Comparison of ENCODE assay signal across 8 cellular contexts in the genomic region with DNA sequence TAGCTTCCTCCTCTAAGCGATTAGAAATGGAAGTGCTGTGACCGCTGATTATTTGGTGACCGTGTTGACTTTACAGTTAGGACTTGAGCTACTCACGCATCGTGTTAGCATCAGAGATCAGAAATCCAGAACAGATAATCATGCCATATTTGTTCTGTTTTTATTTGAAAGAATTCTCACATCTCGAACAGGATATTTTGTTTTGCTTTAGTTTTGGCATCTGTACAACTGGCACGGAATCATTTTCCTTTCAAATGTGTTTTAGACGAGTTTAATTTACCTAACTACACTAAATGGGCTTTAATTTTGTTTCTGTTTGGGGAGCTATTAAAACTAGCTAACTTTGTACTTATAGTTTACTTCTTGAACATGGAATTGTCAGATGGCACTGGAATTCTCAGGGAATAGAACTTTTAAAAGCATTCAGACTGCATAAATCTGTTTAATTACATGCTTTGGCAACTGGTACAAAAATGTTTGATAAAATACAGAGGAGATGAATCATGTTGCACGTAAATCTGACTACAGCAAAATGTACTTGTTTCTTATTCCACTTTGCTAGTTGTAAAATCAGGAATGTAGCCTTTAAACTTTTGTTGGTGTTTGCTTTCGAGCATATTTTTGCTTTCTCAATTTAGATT. TPM values are rescaled to one million over a fixed set of nuclear protein-coding genes. Genes with fewer than 3 reads are reported as not detected.
DNase-seq lines count a peak whose midpoint lies in the region; ATAC-seq and TF ChIP-seq lines count a peak whose summit lies in the region.

No MANE protein-coding gene starts in this region.

- peaks cover 10 to 12% of the 10 kb centered on the region in 2 donors for H3K27me3 Mint-ChIP-seq in CD4-positive, alpha-beta memory T cell

- H3K9me3 ChIP-seq in CD4-positive, alpha-beta memory T cell (ENCODE audit: control insufficient read depth in 1 of 2, low read length in 2 of 2) = no peaks in the 10 kb centered on the region
- H3K9me3 ChIP-seq in KOPT-K1 (ENCODE audit: insufficient read depth, low read length, poor library complexity, severe bottlenecking) = no peaks in the 10 kb centered on the region
- no peaks in the 10 kb centered on the region for H3K9me3 ChIP-seq in mesodermal cell (ENCODE audit: control insufficient read depth, low read length)

- no peak for ATAC-seq in HG03025 (IDR thresholded peaks at IDR 0.05; ENCODE audit: low FRiP score, unreplicated experiment)
- no peak for ATAC-seq in GM19467 (IDR thresholded peaks at IDR 0.05; ENCODE audit: unreplicated experiment)

- H3K4me3 ChIP-seq in CD4-positive, alpha-beta memory T cell (ENCODE audit: low read length in 2 of 2) = peak overlapping the region; percentile 70 to 86
- H3K4me3 ChIP-seq in cardiac fibroblast (replicated peaks in 1 of 2; ENCODE audit: low read depth in 2 of 2, low read length in 2 of 2) (peak overlapping the region; percentile 82 to 85), mesodermal cell (ENCODE audit: extremely low read depth, insufficient read depth, low read length, poor library complexity, severe bottlenecking) (peak overlapping the region; percentile 86)

- CTCF ChIA-PET in CD4-positive, alpha-beta memory T cell (lab: Charles Lee; ENCODE audit: partially characterized antibody) = interaction anchor here (0.9 to 5.6 kb wide), 6 partner anchors 10 to 178 kb away, joined by 3 to 44 read pairs (median 4); no protein-coding TSS in a partner anchor

- intact Hi-C loops in CD4-positive, alpha-beta memory T cell (cut with micrococcal nuclease) = loop anchor here (2.0 to 10.0 kb wide), 5 partner anchors 436 to 1888 kb away; partner anchors contain the start of genes CWC22, DNAJC10, ITGA4 and NCKAP1

- POLR2A ChIA-PET in CD4-positive, alpha-beta memory T cell (lab: Charles Lee; ENCODE audit: partially characterized antibody) = interaction anchor here (0.9 to 1.2 kb wide), 2 partner anchors 371 to 912 kb away, joined by 3 read pairs; partner anchors contain the start of gene UBE2E3

- H3K27ac ChIP-seq in CD4-positive, alpha-beta memory T cell (ENCODE audit: low read depth, low read length) = peak overlapping the region; percentile 44
- H3K27ac ChIP-seq in KOPT-K1 (ENCODE audit: low read depth, low read length, poor library complexity, severe bottlenecking) (peak overlapping the region; percentile 37), mesodermal cell (ENCODE audit: low read depth, low read length, severe bottlenecking) (peak overlapping the region; percentile 86)

- H3K4me1 ChIP-seq in CD4-positive, alpha-beta memory T cell (ENCODE audit: insufficient read depth, low read length) = peaks cover 25% of the 10 kb centered on the region
- peaks cover 22% of the 10 kb centered on the region for H3K4me1 ChIP-seq in mesodermal cell (ENCODE audit: control insufficient read depth, insufficient read depth, low read length, poor library complexity, severe bottlenecking)

- H3K4me3 Mint-ChIP-seq in CD4-positive, alpha-beta memory T cell = peak overlapping the region; percentile 88 to 95 (median 92)

- H3K36me3 ChIP-seq in CD4-positive, alpha-beta memory T cell (ENCODE audit: insufficient read depth, low read length) = no peaks in the 10 kb centered on the region
- no peaks in the 10 kb centered on the region for H3K36me3 ChIP-seq in KOPT-K1 (ENCODE audit: insufficient read depth, low read length)
- H3K36me3 ChIP-seq in mesodermal cell (ENCODE audit: control insufficient read depth, insufficient read depth, low read length) = peaks cover 21% of the 10 kb centered on the region

- peak in 1 of 5 donors; percentile 39 for DNase-seq in CD4-positive, alpha-beta memory T cell
- DNase-seq in cardiac fibroblast (ENCODE audit: low read depth in 2 of 2) (peak; percentile 60 to 64), medulla oblongata (ENCODE audit: extremely low spot score) (no peak), GM20000 (ENCODE audit: low spot score) (no peak)

- TF ChIP-seq CTCF in cardiac fibroblast (IDR thresholded peaks at IDR 0.05; ENCODE audit: low read depth, low read length) = no peak
- TF ChIP-seq CTCF in GM20000 (IDR thresholded peaks at IDR 0.05; ENCODE audit: extremely low read depth, missing control alignments) = no peak

- peaks cover 23 to 51% (median 29%) of the 10 kb centered on the region in 4 donors for H3K4me1 Mint-ChIP-seq in CD4-positive, alpha-beta memory T cell

- H3K9me3 Mint-ChIP-seq in CD4-positive, alpha-beta memory T cell = no peaks in the 10 kb centered on the region

- no peaks in the 10 kb centered on the region for H3K27me3 ChIP-seq in CD4-positive, alpha-beta memory T cell (ENCODE audit: insufficient read depth, low read length)

- peak overlapping the region in 6 of 7 donors; percentile 2 to 90 (median 84) for H3K27ac Mint-ChIP-seq in CD4-positive, alpha-beta memory T cell

- H3K36me3 Mint-ChIP-seq in CD4-positive, alpha-beta memory T cell = peaks cover 0 to 10% of the 10 kb centered on the region in 2 donors

- 0 to 4% methylated on average over 3 of the region's 10 CpGs for WGBS in mesodermal cell (ENCODE audit: insufficient coverage in 2 of 2), 2 experiments

RNA-seq across cellular contexts. Expression of gene ITPRID2, which starts 1.4 kb away (rescaled TPM):
- total RNA-seq in CD4-positive, alpha-beta memory T cell = 10 to 100 TPM; 30.8 to 38.8 TPM
- polyA plus RNA-seq in CD4-positive, alpha-beta memory T cell = 1 to 10 TPM; 3.8 to 7.0 TPM
- polyA plus RNA-seq in mesodermal cell (2013, experiment 1 of 2) = 126 TPM
- polyA plus RNA-seq in mesodermal cell (2013, experiment 2 of 2) = 120 TPM

Comparison
In these comparisons a context has a peak if more than half of its experiments do, and no peak if none do; other contexts are left out.
1. DNase-seq: peak in cardiac fibroblast (2 of 2); none in medulla oblongata (single experiment) and GM20000 (single experiment).
2. Peak in every context shown above with its lines, with median percentiles within 50 percentile points of each other: H3K27ac ChIP-seq and H3K4me3 ChIP-seq.